Comparison of ENCODE assay signal across 14 cellular contexts in genomic region chr6:80676386-80676785, GRCh38.
"Had no signal": no experiment of that assay in that cellular context is flagged by ENCODE, and none has a peak within 500 bp of the region (broad histone marks: within the 10 kb centered on the region; RNA-seq: fewer than 3 reads in every experiment).

No MANE protein-coding gene starts in this region.

- H3K27ac ChIP-seq: breast epithelium, neutrophil, parathyroid adenoma had no signal

- H3K4me3 ChIP-seq: breast epithelium had no signal

- H3K4me1 ChIP-seq: breast epithelium, parathyroid adenoma had no signal

- H3K79me2 ChIP-seq: parathyroid adenoma had no signal

- DNase-seq: activated CD4-positive, alpha-beta T cell treated with anti-CD3 and anti-CD28 coated beads, Interleukin-2, amount 50 U/mL, for 1 hour; activated CD8-positive, alpha-beta memory T cell treated with anti-CD3 and anti-CD28 coated beads for 24 hours; activated naive CD4-positive, alpha-beta T cell; aorta; erythroblast; hypothalamus; left ventricle myocardium superior; mesendoderm; natural killer cell had no signal

- ATAC-seq: activated CD4-positive, CD25-positive, alpha-beta regulatory T cell treated with anti-CD3 and anti-CD28 coated beads, Interleukin-2, amount 50 U/mL, for 24 hours; left ventricle myocardium superior; natural killer cell; stimulated activated effector memory CD8-positive, alpha-beta T cell treated with anti-CD3 and anti-CD28 coated beads, Interleukin-12 subunit alpha, Interleukin-12 subunit beta, amount 100 ng/mL, for 72 hours had no signal

- H3K27me3 ChIP-seq: breast epithelium, neutrophil had no signal

- H3K36me3 ChIP-seq: breast epithelium, neutrophil had no signal

- H2AFZ ChIP-seq: parathyroid adenoma had no signal
